ENCODE assay signal across 1 cellular context in genomic region chr13:51684076-51684475, GRCh38.
TF ChIP-seq lines count a peak whose summit lies in the region.

No MANE protein-coding gene starts in this region.

TF ChIP-seq in IMR-90, 13 proteins besides CTCF, POLR2A, EP300 and RAD21 (continued from another document):
- TF ChIP-seq, protein P1, sequence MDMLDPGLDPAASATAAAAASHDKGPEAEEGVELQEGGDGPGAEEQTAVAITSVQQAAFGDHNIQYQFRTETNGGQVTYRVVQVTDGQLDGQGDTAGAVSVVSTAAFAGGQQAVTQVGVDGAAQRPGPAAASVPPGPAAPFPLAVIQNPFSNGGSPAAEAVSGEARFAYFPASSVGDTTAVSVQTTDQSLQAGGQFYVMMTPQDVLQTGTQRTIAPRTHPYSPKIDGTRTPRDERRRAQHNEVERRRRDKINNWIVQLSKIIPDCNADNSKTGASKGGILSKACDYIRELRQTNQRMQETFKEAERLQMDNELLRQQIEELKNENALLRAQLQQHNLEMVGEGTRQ (IDR thresholded peaks at IDR 0.05; ENCODE audit: low read depth, low read length): no peak
- TF ChIP-seq BHLHE40 (IDR thresholded peaks at IDR 0.05; ENCODE audit: low read depth, low read length) (no peak), RFX5 (IDR thresholded peaks at IDR 0.05; ENCODE audit: low read depth, low read length) (no peak), MXI1 (IDR thresholded peaks at IDR 0.05; ENCODE audit: borderline replicate concordance, low read depth, low read length) (no peak), SMC3 (IDR thresholded peaks at IDR 0.05; ENCODE audit: low read depth, low read length) (no peak), MAZ (IDR thresholded peaks at IDR 0.05; ENCODE audit: borderline replicate concordance, low read depth, low read length) (no peak), CHD1 (IDR thresholded peaks at IDR 0.05; ENCODE audit: low read depth, low read length) (no peak), RCOR1 (IDR thresholded peaks at IDR 0.05; ENCODE audit: insufficient replicate concordance, low read length) (no peak), MAFK (IDR thresholded peaks at IDR 0.05; ENCODE audit: low read depth, low read length) (no peak), CEBPB (IDR thresholded peaks at IDR 0.05; ENCODE audit: low read depth, low read length) (no peak)
